In the genomic region with DNA sequence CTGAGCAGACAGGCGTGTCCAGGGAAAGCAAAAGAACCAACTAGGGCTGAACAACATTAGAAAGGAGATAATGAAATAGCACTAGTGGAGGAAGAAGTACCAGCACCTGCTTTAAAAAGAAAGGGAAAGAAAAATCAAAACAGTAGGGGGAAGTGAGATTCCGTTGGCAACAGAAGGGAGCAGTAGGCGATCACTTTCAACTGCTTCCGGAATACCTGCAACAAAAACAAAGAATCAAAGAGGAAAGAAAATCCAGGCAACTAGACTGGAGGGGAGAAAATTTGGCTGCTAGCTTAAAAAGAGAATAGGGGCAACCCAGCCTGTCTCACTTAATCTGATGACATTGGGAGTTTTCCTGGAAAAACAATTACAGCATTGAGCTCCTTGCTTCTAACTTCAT, we compare ENCODE assay signal across 12 cellular contexts. TPM values are rescaled to one million over a fixed set of nuclear protein-coding genes. Genes with fewer than 3 reads are reported as not detected.
DNase-seq lines count a peak whose midpoint lies in the region; ATAC-seq and TF ChIP-seq lines count a peak whose summit lies in the region.
"Had no signal": no experiment of that assay in that cellular context is flagged by ENCODE, and none has a peak within 500 bp of the region (broad histone marks: within the 10 kb centered on the region; RNA-seq: fewer than 3 reads in every experiment).

No MANE protein-coding gene starts in this region.

- no peak overlapping the region for H3K27ac ChIP-seq in neural progenitor cell
- H3K27ac ChIP-seq: SJCRH30 had no signal

- in situ Hi-C loops in GM13976 (cut with MboI; ENCODE audit: low sequenced_read_pairs, unreplicated experiment), result no loop called here

- H3K4me3 ChIP-seq in neural progenitor cell, result no peak overlapping the region
- H3K4me3 ChIP-seq: SJCRH30 had no signal

- no peak overlapping the region for H3K9ac ChIP-seq in neural progenitor cell

- H3K9me3 Mint-ChIP-seq in brain, result peaks cover 0 to 4% (median 0%) of the 10 kb centered on the region in 5 experiments
- no peaks in the 10 kb centered on the region for H3K9me3 Mint-ChIP-seq in neural progenitor cell
- H3K9me3 Mint-ChIP-seq: CD8-positive, alpha-beta T cell had no signal

- H3K27me3 Mint-ChIP-seq in brain (peaks cover 22% of the 10 kb centered on the region), neural progenitor cell (ENCODE audit: insufficient read depth, low read depth) (peaks cover 6% of the 10 kb centered on the region)

- no peak for TF ChIP-seq CTCF in GM13976 (IDR thresholded peaks at IDR 0.05; ENCODE audit: borderline replicate concordance, control extremely low read depth, extremely low read depth, insufficient read depth, missing control alignments)
- no peak for TF ChIP-seq CTCF in brain (conservative IDR thresholded peaks at IDR 0.05)
- TF ChIP-seq CTCF in neural progenitor cell (IDR thresholded peaks at IDR 0.05), result no peak

- no peaks in the 10 kb centered on the region for H3K9me3 ChIP-seq in neural progenitor cell (ENCODE audit: low read depth)
- H3K9me3 ChIP-seq: SJCRH30 had no signal

- peaks cover 100% of the 10 kb centered on the region for H3K27me3 ChIP-seq in neural progenitor cell
- H3K27me3 ChIP-seq: SJCRH30 had no signal

- no peaks in the 10 kb centered on the region for H3K36me3 ChIP-seq in neural progenitor cell
- H3K36me3 ChIP-seq: SJCRH30 had no signal

- peak overlapping the region; percentile 13 to 94 (median 67) for H3K27ac Mint-ChIP-seq in brain
- no peak overlapping the region for H3K27ac Mint-ChIP-seq in neural progenitor cell
- H3K27ac Mint-ChIP-seq: CD8-positive, alpha-beta T cell had no signal

- ATAC-seq in GM21619 (IDR thresholded peaks at IDR 0.05; ENCODE audit: unreplicated experiment) (peak; percentile 21), GM18502 (IDR thresholded peaks at IDR 0.05; ENCODE audit: poor library complexity, unreplicated experiment) (no peak)
- ATAC-seq: CD8-positive, alpha-beta T cell had no signal

- H3K4me3 Mint-ChIP-seq in brain, result peak overlapping the region; percentile 22 to 92 (median 62)
- peak overlapping the region; percentile 58 for H3K4me3 Mint-ChIP-seq in neural progenitor cell
- H3K4me3 Mint-ChIP-seq: CD8-positive, alpha-beta T cell had no signal

- DNase-seq in GM13976 (ENCODE audit: low spot score) (peak; percentile 44), neural progenitor cell (ENCODE audit: low spot score) (no peak), ureter (ENCODE audit: low spot score) (no peak), ecto neural progenitor cell (ENCODE audit: low spot score) (no peak)
- DNase-seq in activated CD4-positive, alpha-beta T cell treated with anti-CD3 and anti-CD28 coated beads, Interleukin-2, amount 50 U/mL, for 4 hours, result no peak
- DNase-seq: activated CD8-positive, alpha-beta memory T cell treated with anti-CD3 and anti-CD28 coated beads, Interleukin-2, amount 50 U/mL, for 48 hours; CD8-positive, alpha-beta T cell; NK-92 treated with Interleukin-12 subunit alpha and Interleukin-12 subunit beta, amount 100 ng/mL, for 24 hours had no signal

- peaks cover 48% of the 10 kb centered on the region for H3K4me1 ChIP-seq in neural progenitor cell

- no peaks in the 10 kb centered on the region for H3K36me3 Mint-ChIP-seq in brain
- H3K36me3 Mint-ChIP-seq in neural progenitor cell, result no peaks in the 10 kb centered on the region
- H3K36me3 Mint-ChIP-seq: CD8-positive, alpha-beta T cell had no signal

- peaks cover 56% of the 10 kb centered on the region for H3F3A ChIP-seq in neural progenitor cell (ENCODE audit: low read depth)

- no peak overlapping the region for H2AFZ ChIP-seq in neural progenitor cell (replicated peaks)

- H3K79me2 ChIP-seq in neural progenitor cell (ENCODE audit: low read depth), result no peaks in the 10 kb centered on the region

- peaks cover 52% of the 10 kb centered on the region for H3K4me1 Mint-ChIP-seq in brain
- H3K4me1 Mint-ChIP-seq in neural progenitor cell, result peaks cover 61% of the 10 kb centered on the region

- peaks cover 1% of the 10 kb centered on the region for H4K20me1 ChIP-seq in neural progenitor cell (ENCODE audit: low read depth)

- peak overlapping the region; percentile 47 for H3K4me2 ChIP-seq in neural progenitor cell

RNA-seq across cellular contexts. Expression of a gene that starts 2.7 kb away (rescaled TPM):
- 1.5 TPM for polyA plus RNA-seq in brain (ENCODE audit: insufficient read depth, low read depth, low replicate concordance)
- total RNA-seq in neural progenitor cell (ENCODE audit: low replicate concordance), result 3.3 and 3.4 TPM in 2 replicates
- 13.5 TPM for total RNA-seq in ureter
